In genomic region chr1:226424228-226425003, GRCh38 we compare ENCODE assay signal across 8 cellular contexts. TPM values are rescaled to one million over a fixed set of nuclear protein-coding genes. Genes with fewer than 3 reads are reported as not detected.
A peak's percentile ranks its signal among the peaks of the same experiment; 100 is the strongest.
DNase-seq lines count a peak whose midpoint lies in the region; ATAC-seq and TF ChIP-seq lines count a peak whose summit lies in the region.

No MANE protein-coding gene starts in this region.

- H3K36me3 ChIP-seq in parathyroid adenoma (ENCODE audit: control insufficient read depth, insufficient read depth, low read length): no peaks in the 10 kb centered on the region

- no peak overlapping the region for H3K4me3 ChIP-seq in NB4 (ENCODE audit: low read depth, low read length)
- no peak overlapping the region for H3K4me3 ChIP-seq in fibroblast of villous mesenchyme (ENCODE audit: low read depth, low read length)
- no peak overlapping the region for H3K4me3 ChIP-seq in parathyroid adenoma (ENCODE audit: low read depth, low read length)

- TF ChIP-seq CTCF in GM12873 (IDR thresholded peaks at IDR 0.05; ENCODE audit: insufficient read depth, low read depth, low read length, missing control alignments): peak; percentile 65
- TF ChIP-seq CTCF in NB4 (IDR thresholded peaks at IDR 0.05; ENCODE audit: low read depth, low read length): peak; percentile 59
- TF ChIP-seq CTCF in fibroblast of villous mesenchyme (IDR thresholded peaks at IDR 0.05; ENCODE audit: insufficient read depth, low read depth, low read length): peak; percentile 56
- peak; percentile 40 for TF ChIP-seq CTCF in parathyroid adenoma (IDR thresholded peaks at IDR 0.05)

- peak overlapping the region; percentile 3 for H3K4me3 Mint-ChIP-seq in T-helper 17 cell

- H3K36me3 Mint-ChIP-seq in T-helper 17 cell (ENCODE audit: low read depth): no peaks in the 10 kb centered on the region

- H3K27ac Mint-ChIP-seq in T-helper 17 cell: no peak overlapping the region

- H2AFZ ChIP-seq in parathyroid adenoma: no peak overlapping the region

- H3K27me3 Mint-ChIP-seq in T-helper 17 cell: peaks cover 6% of the 10 kb centered on the region

- peak; percentile 58 for ATAC-seq in T-helper 17 cell
- no peak for ATAC-seq in activated CD4-positive, CD25-positive, alpha-beta regulatory T cell treated with anti-CD3 and anti-CD28 coated beads, Interleukin-2, amount 50 U/mL, for 24 hours

- H3K4me1 Mint-ChIP-seq in T-helper 17 cell: peaks cover 11% of the 10 kb centered on the region

- no peak overlapping the region for H3K9ac ChIP-seq in parathyroid adenoma

- no peaks in the 10 kb centered on the region for H3K4me1 ChIP-seq in parathyroid adenoma

- H3K9me3 ChIP-seq in T-helper 17 cell (ENCODE audit: control insufficient read depth, low read length, poor library complexity, severe bottlenecking) (no peaks in the 10 kb centered on the region), parathyroid adenoma (ENCODE audit: control insufficient read depth, low read length) (no peaks in the 10 kb centered on the region)

- TF ChIP-seq POLR2A in NB4 (IDR thresholded peaks at IDR 0.05; ENCODE audit: extremely low read depth, insufficient read length): no peak

- DNase-seq in AML-193 (lab: John Stamatoyannopoulos, UW) (peak; percentile 27 to 30), NB4 (ENCODE audit: low read depth) (peak; percentile 63), T-helper 17 cell (no peak), fibroblast of villous mesenchyme (ENCODE audit: low read depth) (peak; percentile 43)
- DNase-seq in stimulated activated CD8-positive, alpha-beta memory T cell treated with anti-CD3 and anti-CD28 coated beads, Interleukin-4, amount 100 ng/mL, for 48 hours: no peak

- no peak overlapping the region for H3K4me2 ChIP-seq in parathyroid adenoma (ENCODE audit: low read length)

- no peaks in the 10 kb centered on the region for H3K27me3 ChIP-seq in parathyroid adenoma (ENCODE audit: control insufficient read depth, insufficient read depth, low read length)

- H3K27ac ChIP-seq in parathyroid adenoma: no peak overlapping the region

- no peaks in the 10 kb centered on the region for H3K79me2 ChIP-seq in parathyroid adenoma

RNA-seq across cellular contexts. Expression of gene PARP1, which starts 16.5 kb away (rescaled TPM):
- 10 to 100 TPM; 84.2 to 87.3 TPM for total RNA-seq in T-helper 17 cell
- total RNA-seq in fibroblast of villous mesenchyme: 51.2 and 89.4 TPM in 2 replicates

Comparison
In these comparisons a context has a peak if more than half of its experiments do, and no peak if none do; other contexts are left out.
1. DNase-seq: peak in AML-193 (2 of 2), NB4 (single experiment) and fibroblast of villous mesenchyme (single experiment); none in T-helper 17 cell (0 of 3) and stimulated activated CD8-positive, alpha-beta memory T cell treated with anti-CD3 and anti-CD28 coated beads, Interleukin-4, amount 100 ng/mL, for 48 hours (single experiment).
2. Peak in every context shown above with its lines, with median percentiles within 50 percentile points of each other: CTCF ChIP-seq.